Comparison of ENCODE assay signal across 19 cellular contexts in the genomic region with DNA sequence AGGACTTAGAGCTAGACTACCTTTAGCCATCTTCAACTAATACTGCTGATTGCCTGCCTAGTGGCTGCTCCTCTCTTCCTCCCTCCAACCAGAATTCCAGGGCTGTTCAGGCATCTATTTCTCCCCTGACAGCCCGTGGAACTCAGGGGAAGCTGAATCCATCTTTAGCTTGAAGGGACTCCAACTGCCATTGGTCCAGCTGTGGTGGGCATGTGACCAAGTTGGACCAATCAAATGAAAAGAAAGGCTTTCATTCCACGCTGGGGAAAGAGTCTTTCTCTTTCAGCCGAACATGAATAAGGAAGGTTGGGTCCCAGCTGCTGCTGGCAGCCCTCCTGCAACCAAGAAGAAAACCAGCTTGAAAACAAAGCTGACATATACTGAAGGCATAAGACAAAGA.
"Had no signal": no experiment of that assay in that cellular context is flagged by ENCODE, and none has a peak within 500 bp of the region (broad histone marks: within the 10 kb centered on the region; RNA-seq: fewer than 3 reads in every experiment).

No MANE protein-coding gene starts in this region.

- H3K4me3 ChIP-seq: ascending aorta, colonic mucosa, gastrocnemius medialis, left ventricle myocardium inferior, sigmoid colon, upper lobe of left lung had no signal

- H3K27ac Mint-ChIP-seq: activated CD8-positive, alpha-beta T cell treated with anti-CD3 and anti-CD28 coated beads for 36 hours; activated naive CD8-positive, alpha-beta T cell treated with anti-CD3 and anti-CD28 coated beads, Interleukin-2, amount 10 ng/mL, durations not matched to agents 7 days and 5 days; activated T-cell treated with anti-CD3 and anti-CD28 coated beads, Interleukin-2, amount 50 U/mL, for 72 hours; memory B cell; nephron; stimulated activated naive B cell treated with anti-CD40 and anti-IgM and Interleukin-4, amounts not matched to agents 10 μg/mL and 1 μg/mL and 100 μg/mL, for 72 hours had no signal

- H3K4me3 Mint-ChIP-seq: activated CD8-positive, alpha-beta T cell treated with anti-CD3 and anti-CD28 coated beads for 36 hours; activated naive CD8-positive, alpha-beta T cell treated with anti-CD3 and anti-CD28 coated beads, Interleukin-2, amount 10 ng/mL, durations not matched to agents 7 days and 5 days; activated T-cell treated with anti-CD3 and anti-CD28 coated beads, Interleukin-2, amount 50 U/mL, for 72 hours; memory B cell; nephron; stimulated activated naive B cell treated with anti-CD40 and anti-IgM and Interleukin-4, amounts not matched to agents 10 μg/mL and 1 μg/mL and 100 μg/mL, for 72 hours had no signal

- H3K36me3 Mint-ChIP-seq: activated naive CD8-positive, alpha-beta T cell treated with anti-CD3 and anti-CD28 coated beads, Interleukin-2, amount 10 ng/mL, durations not matched to agents 7 days and 5 days; memory B cell; stimulated activated naive B cell treated with anti-CD40 and anti-IgM and Interleukin-4, amounts not matched to agents 10 μg/mL and 1 μg/mL and 100 μg/mL, for 72 hours had no signal

- H3K27ac ChIP-seq: ascending aorta, colonic mucosa, epithelial cell of prostate, gastrocnemius medialis, left ventricle myocardium inferior, sigmoid colon, upper lobe of left lung, VCaP had no signal

- H3K27me3 ChIP-seq: ascending aorta, colonic mucosa, gastrocnemius medialis, sigmoid colon, upper lobe of left lung had no signal

- H3K4me1 Mint-ChIP-seq: activated naive CD8-positive, alpha-beta T cell treated with anti-CD3 and anti-CD28 coated beads, Interleukin-2, amount 10 ng/mL, durations not matched to agents 7 days and 5 days; memory B cell; nephron; stimulated activated naive B cell treated with anti-CD40 and anti-IgM and Interleukin-4, amounts not matched to agents 10 μg/mL and 1 μg/mL and 100 μg/mL, for 72 hours had no signal

- H3K9me3 Mint-ChIP-seq: activated CD8-positive, alpha-beta T cell treated with anti-CD3 and anti-CD28 coated beads for 36 hours; activated naive CD8-positive, alpha-beta T cell treated with anti-CD3 and anti-CD28 coated beads, Interleukin-2, amount 10 ng/mL, durations not matched to agents 7 days and 5 days; activated T-cell treated with anti-CD3 and anti-CD28 coated beads, Interleukin-2, amount 50 U/mL, for 72 hours; memory B cell; nephron; stimulated activated naive B cell treated with anti-CD40 and anti-IgM and Interleukin-4, amounts not matched to agents 10 μg/mL and 1 μg/mL and 100 μg/mL, for 72 hours had no signal

- DNase-seq: activated CD4-positive, alpha-beta T cell treated with anti-CD3 and anti-CD28 coated beads for 4 hours; activated CD8-positive, alpha-beta memory T cell treated with anti-CD3 and anti-CD28 coated beads, Interleukin-2, amount 50 U/mL, for 4 hours; activated CD8-positive, alpha-beta T cell treated with anti-CD3 and anti-CD28 coated beads for 36 hours; activated naive CD8-positive, alpha-beta T cell treated with anti-CD3 and anti-CD28 coated beads, Interleukin-2, amount 10 ng/mL, durations not matched to agents 7 days and 5 days; activated T-cell treated with anti-CD3 and anti-CD28 coated beads, Interleukin-2, amount 50 U/mL, for 72 hours; colonic mucosa; effector CD4-positive, alpha-beta T cell; gastrocnemius medialis; kidney; left ventricle myocardium inferior; sigmoid colon; stimulated activated CD4-positive, alpha-beta T cell treated with anti-CD3 and anti-CD28 coated beads, Interleukin-2, amount 100 ng/mL, for 24 hours; stimulated activated naive B cell treated with anti-CD40 and anti-IgM and Interleukin-4, amounts not matched to agents 10 μg/mL and 1 μg/mL and 100 μg/mL, for 72 hours; upper lobe of left lung had no signal

- H3K9me3 ChIP-seq: ascending aorta, colonic mucosa, gastrocnemius medialis, left ventricle myocardium inferior, sigmoid colon, upper lobe of left lung had no signal

- H3K36me3 ChIP-seq: ascending aorta, colonic mucosa, gastrocnemius medialis, left ventricle myocardium inferior, sigmoid colon, upper lobe of left lung had no signal

- H3K4me1 ChIP-seq: ascending aorta, colonic mucosa, gastrocnemius medialis, left ventricle myocardium inferior, sigmoid colon, upper lobe of left lung had no signal

- ATAC-seq: activated CD8-positive, alpha-beta T cell treated with anti-CD3 and anti-CD28 coated beads for 36 hours; activated T-cell treated with anti-CD3 and anti-CD28 coated beads, Interleukin-2, amount 50 U/mL, for 72 hours; gastrocnemius medialis; stimulated activated naive B cell treated with anti-CD40 and anti-IgM and Interleukin-4, amounts not matched to agents 10 μg/mL and 1 μg/mL and 100 μg/mL, for 72 hours had no signal
